ENCODE assay signal across 1 cellular context in the genomic region with DNA sequence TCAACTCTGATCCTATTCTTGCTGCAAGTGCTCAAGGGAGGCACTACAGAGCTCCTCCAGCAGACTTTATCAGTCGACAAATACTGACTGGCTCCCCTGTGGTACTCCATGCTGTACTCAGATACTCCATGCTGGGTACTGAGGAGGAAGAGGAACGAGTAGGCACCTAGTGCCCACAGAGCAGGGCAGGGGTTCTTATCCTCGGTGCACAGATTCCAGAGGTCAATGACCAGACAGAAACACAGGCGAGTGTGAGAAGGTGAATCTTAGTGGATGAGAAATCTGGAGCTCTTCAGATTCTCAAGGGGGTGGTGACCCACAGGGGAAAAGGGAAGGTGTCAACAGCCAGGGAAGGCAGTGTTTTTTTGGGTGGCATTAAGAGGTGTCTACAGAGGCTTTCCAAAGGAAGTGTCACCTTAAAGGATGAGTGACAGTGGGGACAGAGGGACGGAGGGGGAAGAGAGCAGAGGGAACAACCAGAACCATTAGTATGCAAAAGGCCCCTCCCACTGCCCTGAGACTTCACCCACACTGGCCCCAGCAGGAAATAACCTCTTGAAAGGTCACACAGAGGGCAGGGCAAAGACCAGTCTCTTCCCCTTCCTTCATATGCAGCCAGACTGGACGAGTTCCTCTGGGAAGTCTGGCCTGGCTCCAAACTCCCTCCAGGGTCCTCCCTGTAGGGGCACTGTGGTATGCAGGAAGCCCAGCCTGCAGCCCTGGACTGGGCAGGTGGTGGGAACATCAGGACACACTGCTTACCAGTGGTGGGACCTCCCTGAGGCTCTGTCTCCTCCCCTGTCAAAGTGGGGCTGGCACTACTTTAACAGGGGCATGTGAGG.
A peak's percentile ranks its signal among the peaks of the same experiment; 100 is the strongest.
TF ChIP-seq lines count a peak whose summit lies in the region.

No MANE protein-coding gene starts in this region.

TF ChIP-seq in HepG2, 621 proteins besides CTCF, POLR2A, EP300 and RAD21 (continued from another document and continues in another):
- TF ChIP-seq, protein P1, sequence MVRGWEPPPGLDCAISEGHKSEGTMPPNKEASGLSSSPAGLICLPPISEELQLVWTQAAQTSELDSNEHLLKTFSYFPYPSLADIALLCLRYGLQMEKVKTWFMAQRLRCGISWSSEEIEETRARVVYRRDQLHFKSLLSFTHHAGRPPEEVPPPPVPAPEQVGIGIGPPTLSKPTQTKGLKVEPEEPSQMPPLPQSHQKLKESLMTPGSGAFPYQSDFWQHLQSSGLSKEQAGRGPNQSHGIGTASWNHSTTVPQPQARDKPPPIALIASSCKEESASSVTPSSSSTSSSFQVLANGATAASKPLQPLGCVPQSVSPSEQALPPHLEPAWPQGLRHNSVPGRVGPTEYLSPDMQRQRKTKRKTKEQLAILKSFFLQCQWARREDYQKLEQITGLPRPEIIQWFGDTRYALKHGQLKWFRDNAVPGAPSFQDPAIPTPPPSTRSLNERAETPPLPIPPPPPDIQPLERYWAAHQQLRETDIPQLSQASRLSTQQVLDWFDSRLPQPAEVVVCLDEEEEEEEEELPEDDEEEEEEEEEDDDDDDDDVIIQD (CRISPR knock-in tag; IDR thresholded peaks at IDR 0.05; ENCODE audit: low read depth): no peak
- no peak for TF ChIP-seq TGIF2 (CRISPR knock-in tag; IDR thresholded peaks at IDR 0.05)
- TF ChIP-seq HDAC2 (CRISPR knock-in tag; IDR thresholded peaks at IDR 0.05): peak; percentile 60; the same call in 1 of the 2 replicates
- peak; percentile 89 for TF ChIP-seq NR2F2 (IDR thresholded peaks at IDR 0.05; ENCODE audit: borderline replicate concordance, low read depth)
- TF ChIP-seq HMG20A (CRISPR knock-in tag; IDR thresholded peaks at IDR 0.05; ENCODE audit: borderline replicate concordance): no peak
- TF ChIP-seq, protein P2, sequence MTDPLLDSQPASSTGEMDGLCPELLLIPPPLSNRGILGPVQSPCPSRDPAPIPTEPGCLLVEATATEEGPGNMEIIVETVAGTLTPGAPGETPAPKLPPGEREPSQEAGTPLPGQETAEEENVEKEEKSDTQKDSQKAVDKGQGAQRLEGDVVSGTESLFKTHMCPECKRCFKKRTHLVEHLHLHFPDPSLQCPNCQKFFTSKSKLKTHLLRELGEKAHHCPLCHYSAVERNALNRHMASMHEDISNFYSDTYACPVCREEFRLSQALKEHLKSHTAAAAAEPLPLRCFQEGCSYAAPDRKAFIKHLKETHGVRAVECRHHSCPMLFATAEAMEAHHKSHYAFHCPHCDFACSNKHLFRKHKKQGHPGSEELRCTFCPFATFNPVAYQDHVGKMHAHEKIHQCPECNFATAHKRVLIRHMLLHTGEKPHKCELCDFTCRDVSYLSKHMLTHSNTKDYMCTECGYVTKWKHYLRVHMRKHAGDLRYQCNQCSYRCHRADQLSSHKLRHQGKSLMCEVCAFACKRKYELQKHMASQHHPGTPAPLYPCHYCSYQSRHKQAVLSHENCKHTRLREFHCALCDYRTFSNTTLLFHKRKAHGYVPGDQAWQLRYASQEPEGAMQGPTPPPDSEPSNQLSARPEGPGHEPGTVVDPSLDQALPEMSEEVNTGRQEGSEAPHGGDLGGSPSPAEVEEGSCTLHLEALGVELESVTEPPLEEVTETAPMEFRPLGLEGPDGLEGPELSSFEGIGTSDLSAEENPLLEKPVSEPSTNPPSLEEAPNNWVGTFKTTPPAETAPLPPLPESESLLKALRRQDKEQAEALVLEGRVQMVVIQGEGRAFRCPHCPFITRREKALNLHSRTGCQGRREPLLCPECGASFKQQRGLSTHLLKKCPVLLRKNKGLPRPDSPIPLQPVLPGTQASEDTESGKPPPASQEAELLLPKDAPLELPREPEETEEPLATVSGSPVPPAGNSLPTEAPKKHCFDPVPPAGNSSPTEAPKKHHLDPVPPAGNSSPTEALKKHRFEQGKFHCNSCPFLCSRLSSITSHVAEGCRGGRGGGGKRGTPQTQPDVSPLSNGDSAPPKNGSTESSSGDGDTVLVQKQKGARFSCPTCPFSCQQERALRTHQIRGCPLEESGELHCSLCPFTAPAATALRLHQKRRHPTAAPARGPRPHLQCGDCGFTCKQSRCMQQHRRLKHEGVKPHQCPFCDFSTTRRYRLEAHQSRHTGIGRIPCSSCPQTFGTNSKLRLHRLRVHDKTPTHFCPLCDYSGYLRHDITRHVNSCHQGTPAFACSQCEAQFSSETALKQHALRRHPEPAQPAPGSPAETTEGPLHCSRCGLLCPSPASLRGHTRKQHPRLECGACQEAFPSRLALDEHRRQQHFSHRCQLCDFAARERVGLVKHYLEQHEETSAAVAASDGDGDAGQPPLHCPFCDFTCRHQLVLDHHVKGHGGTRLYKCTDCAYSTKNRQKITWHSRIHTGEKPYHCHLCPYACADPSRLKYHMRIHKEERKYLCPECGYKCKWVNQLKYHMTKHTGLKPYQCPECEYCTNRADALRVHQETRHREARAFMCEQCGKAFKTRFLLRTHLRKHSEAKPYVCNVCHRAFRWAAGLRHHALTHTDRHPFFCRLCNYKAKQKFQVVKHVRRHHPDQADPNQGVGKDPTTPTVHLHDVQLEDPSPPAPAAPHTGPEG (CRISPR knock-in tag; IDR thresholded peaks at IDR 0.05): no peak
- TF ChIP-seq, protein P3, sequence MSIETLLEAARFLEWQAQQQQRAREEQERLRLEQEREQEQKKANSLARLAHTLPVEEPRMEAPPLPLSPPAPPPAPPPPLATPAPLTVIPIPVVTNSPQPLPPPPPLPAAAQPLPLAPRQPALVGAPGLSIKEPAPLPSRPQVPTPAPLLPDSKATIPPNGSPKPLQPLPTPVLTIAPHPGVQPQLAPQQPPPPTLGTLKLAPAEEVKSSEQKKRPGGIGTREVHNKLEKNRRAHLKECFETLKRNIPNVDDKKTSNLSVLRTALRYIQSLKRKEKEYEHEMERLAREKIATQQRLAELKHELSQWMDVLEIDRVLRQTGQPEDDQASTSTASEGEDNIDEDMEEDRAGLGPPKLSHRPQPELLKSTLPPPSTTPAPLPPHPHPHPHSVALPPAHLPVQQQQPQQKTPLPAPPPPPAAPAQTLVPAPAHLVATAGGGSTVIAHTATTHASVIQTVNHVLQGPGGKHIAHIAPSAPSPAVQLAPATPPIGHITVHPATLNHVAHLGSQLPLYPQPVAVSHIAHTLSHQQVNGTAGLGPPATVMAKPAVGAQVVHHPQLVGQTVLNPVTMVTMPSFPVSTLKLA (IDR thresholded peaks at IDR 0.05): no peak
- no peak for TF ChIP-seq FOXM1 (CRISPR knock-in tag; IDR thresholded peaks at IDR 0.05)
- 0 out of 2 replicates have a peak, but pooled peaks have one; percentile 37 for TF ChIP-seq HMG20B (CRISPR knock-in tag; conservative IDR thresholded peaks at IDR 0.05)
- TF ChIP-seq CHCHD3 (CRISPR knock-in tag; IDR thresholded peaks at IDR 0.05): no peak
- peak; percentile 66; the same call in 1 of the 2 replicates for TF ChIP-seq NCOA2 (CRISPR knock-in tag; IDR thresholded peaks at IDR 0.05)
- no peak for TF ChIP-seq ZNF121 (CRISPR knock-in tag; IDR thresholded peaks at IDR 0.05)
- TF ChIP-seq ELF3 (CRISPR knock-in tag; IDR thresholded peaks at IDR 0.05): peak; percentile 73; the same call in 1 of the 2 replicates
- TF ChIP-seq ZBTB7A (CRISPR knock-in tag; IDR thresholded peaks at IDR 0.05): peak; percentile 52; the same call in 1 of the 2 replicates
- TF ChIP-seq NPAS2 (CRISPR knock-in tag; IDR thresholded peaks at IDR 0.05; ENCODE audit: borderline replicate concordance): no peak
- TF ChIP-seq ZNF549 (CRISPR knock-in tag; IDR thresholded peaks at IDR 0.05): no peak
- no peak for TF ChIP-seq DMAP1 (CRISPR knock-in tag; IDR thresholded peaks at IDR 0.05)
- TF ChIP-seq THAP11 (CRISPR knock-in tag; IDR thresholded peaks at IDR 0.05): no peak
- TF ChIP-seq ZNF75D (CRISPR knock-in tag; IDR thresholded peaks at IDR 0.05; ENCODE audit: borderline replicate concordance): no peak
- no peak for TF ChIP-seq ZNF12 (CRISPR knock-in tag; IDR thresholded peaks at IDR 0.05)
- TF ChIP-seq ZNF205 (CRISPR knock-in tag; IDR thresholded peaks at IDR 0.05): 0 out of 2 replicates have a peak, but pooled peaks have one; percentile 17
- TF ChIP-seq FLYWCH1 (CRISPR knock-in tag; IDR thresholded peaks at IDR 0.05): no peak
- peak; percentile 21; the same call in 1 of the 2 replicates for TF ChIP-seq HNF4G (IDR thresholded peaks at IDR 0.05; ENCODE audit: borderline replicate concordance, low read depth, low read length)
- TF ChIP-seq HNF4G (CRISPR knock-in tag; IDR thresholded peaks at IDR 0.05; ENCODE audit: borderline replicate concordance, low read depth): no peak
- TF ChIP-seq, protein P4, sequence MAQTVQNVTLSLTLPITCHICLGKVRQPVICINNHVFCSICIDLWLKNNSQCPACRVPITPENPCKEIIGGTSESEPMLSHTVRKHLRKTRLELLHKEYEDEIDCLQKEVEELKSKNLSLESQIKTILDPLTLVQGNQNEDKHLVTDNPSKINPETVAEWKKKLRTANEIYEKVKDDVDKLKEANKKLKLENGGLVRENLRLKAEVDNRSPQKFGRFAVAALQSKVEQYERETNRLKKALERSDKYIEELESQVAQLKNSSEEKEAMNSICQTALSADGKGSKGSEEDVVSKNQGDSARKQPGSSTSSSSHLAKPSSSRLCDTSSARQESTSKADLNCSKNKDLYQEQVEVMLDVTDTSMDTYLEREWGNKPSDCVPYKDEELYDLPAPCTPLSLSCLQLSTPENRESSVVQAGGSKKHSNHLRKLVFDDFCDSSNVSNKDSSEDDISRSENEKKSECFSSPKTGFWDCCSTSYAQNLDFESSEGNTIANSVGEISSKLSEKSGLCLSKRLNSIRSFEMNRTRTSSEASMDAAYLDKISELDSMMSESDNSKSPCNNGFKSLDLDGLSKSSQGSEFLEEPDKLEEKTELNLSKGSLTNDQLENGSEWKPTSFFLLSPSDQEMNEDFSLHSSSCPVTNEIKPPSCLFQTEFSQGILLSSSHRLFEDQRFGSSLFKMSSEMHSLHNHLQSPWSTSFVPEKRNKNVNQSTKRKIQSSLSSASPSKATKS (CRISPR knock-in tag; IDR thresholded peaks at IDR 0.05): no peak
- no peak; the same call in 1 of the 2 replicates for TF ChIP-seq GABPB1 (CRISPR knock-in tag; IDR thresholded peaks at IDR 0.05)
- TF ChIP-seq RARA (CRISPR knock-in tag; IDR thresholded peaks at IDR 0.05): peak; percentile 99
- TF ChIP-seq PHF5A (CRISPR knock-in tag; IDR thresholded peaks at IDR 0.05; ENCODE audit: low read depth, unreplicated experiment): no peak
- TF ChIP-seq CCAR2 (optimal IDR thresholded peaks at IDR 0.05; ENCODE audit: low read depth, low read length): no peak
- TF ChIP-seq SOX5 (CRISPR knock-in tag; IDR thresholded peaks at IDR 0.05; ENCODE audit: borderline replicate concordance): peak; percentile 42; the same call in 1 of the 2 replicates
- TF ChIP-seq, protein P5, sequence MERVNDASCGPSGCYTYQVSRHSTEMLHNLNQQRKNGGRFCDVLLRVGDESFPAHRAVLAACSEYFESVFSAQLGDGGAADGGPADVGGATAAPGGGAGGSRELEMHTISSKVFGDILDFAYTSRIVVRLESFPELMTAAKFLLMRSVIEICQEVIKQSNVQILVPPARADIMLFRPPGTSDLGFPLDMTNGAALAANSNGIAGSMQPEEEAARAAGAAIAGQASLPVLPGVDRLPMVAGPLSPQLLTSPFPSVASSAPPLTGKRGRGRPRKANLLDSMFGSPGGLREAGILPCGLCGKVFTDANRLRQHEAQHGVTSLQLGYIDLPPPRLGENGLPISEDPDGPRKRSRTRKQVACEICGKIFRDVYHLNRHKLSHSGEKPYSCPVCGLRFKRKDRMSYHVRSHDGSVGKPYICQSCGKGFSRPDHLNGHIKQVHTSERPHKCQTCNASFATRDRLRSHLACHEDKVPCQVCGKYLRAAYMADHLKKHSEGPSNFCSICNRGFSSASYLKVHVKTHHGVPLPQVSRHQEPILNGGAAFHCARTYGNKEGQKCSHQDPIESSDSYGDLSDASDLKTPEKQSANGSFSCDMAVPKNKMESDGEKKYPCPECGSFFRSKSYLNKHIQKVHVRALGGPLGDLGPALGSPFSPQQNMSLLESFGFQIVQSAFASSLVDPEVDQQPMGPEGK (CRISPR knock-in tag; IDR thresholded peaks at IDR 0.05): peak; percentile 64
- TF ChIP-seq, protein P6, sequence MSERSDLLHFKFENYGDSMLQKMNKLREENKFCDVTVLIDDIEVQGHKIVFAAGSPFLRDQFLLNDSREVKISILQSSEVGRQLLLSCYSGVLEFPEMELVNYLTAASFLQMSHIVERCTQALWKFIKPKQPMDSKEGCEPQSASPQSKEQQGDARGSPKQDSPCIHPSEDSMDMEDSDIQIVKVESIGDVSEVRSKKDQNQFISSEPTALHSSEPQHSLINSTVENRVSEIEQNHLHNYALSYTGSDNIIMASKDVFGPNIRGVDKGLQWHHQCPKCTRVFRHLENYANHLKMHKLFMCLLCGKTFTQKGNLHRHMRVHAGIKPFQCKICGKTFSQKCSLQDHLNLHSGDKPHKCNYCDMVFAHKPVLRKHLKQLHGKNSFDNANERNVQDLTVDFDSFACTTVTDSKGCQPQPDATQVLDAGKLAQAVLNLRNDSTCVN (CRISPR knock-in tag; IDR thresholded peaks at IDR 0.05; ENCODE audit: borderline replicate concordance): no peak
- TF ChIP-seq, protein P7, sequence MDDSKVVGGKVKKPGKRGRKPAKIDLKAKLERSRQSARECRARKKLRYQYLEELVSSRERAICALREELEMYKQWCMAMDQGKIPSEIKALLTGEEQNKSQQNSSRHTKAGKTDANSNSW (CRISPR knock-in tag; IDR thresholded peaks at IDR 0.05; ENCODE audit: borderline replicate concordance): no peak
- TF ChIP-seq TEAD3 (CRISPR knock-in tag; optimal IDR thresholded peaks at IDR 0.05; ENCODE audit: borderline replicate concordance): peak; percentile 61
- TF ChIP-seq, protein P8, sequence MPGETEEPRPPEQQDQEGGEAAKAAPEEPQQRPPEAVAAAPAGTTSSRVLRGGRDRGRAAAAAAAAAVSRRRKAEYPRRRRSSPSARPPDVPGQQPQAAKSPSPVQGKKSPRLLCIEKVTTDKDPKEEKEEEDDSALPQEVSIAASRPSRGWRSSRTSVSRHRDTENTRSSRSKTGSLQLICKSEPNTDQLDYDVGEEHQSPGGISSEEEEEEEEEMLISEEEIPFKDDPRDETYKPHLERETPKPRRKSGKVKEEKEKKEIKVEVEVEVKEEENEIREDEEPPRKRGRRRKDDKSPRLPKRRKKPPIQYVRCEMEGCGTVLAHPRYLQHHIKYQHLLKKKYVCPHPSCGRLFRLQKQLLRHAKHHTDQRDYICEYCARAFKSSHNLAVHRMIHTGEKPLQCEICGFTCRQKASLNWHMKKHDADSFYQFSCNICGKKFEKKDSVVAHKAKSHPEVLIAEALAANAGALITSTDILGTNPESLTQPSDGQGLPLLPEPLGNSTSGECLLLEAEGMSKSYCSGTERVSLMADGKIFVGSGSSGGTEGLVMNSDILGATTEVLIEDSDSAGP (CRISPR knock-in tag; IDR thresholded peaks at IDR 0.05; ENCODE audit: borderline replicate concordance): peak; percentile 29; the same call in 1 of the 2 replicates
- TF ChIP-seq FOXA3 (CRISPR knock-in tag; IDR thresholded peaks at IDR 0.05): no peak
- TF ChIP-seq ZFP36L1 (CRISPR knock-in tag; IDR thresholded peaks at IDR 0.05): no peak
- TF ChIP-seq, protein P9, sequence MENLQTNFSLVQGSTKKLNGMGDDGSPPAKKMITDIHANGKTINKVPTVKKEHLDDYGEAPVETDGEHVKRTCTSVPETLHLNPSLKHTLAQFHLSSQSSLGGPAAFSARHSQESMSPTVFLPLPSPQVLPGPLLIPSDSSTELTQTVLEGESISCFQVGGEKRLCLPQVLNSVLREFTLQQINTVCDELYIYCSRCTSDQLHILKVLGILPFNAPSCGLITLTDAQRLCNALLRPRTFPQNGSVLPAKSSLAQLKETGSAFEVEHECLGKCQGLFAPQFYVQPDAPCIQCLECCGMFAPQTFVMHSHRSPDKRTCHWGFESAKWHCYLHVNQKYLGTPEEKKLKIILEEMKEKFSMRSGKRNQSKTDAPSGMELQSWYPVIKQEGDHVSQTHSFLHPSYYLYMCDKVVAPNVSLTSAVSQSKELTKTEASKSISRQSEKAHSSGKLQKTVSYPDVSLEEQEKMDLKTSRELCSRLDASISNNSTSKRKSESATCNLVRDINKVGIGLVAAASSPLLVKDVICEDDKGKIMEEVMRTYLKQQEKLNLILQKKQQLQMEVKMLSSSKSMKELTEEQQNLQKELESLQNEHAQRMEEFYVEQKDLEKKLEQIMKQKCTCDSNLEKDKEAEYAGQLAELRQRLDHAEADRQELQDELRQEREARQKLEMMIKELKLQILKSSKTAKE (CRISPR knock-in tag; IDR thresholded peaks at IDR 0.05; ENCODE audit: borderline replicate concordance): peak; percentile 93
- TF ChIP-seq SALL1 (CRISPR knock-in tag; IDR thresholded peaks at IDR 0.05): peak; percentile 62
- peak; percentile 95 for TF ChIP-seq RXRA (CRISPR knock-in tag; IDR thresholded peaks at IDR 0.05)
